In the genomic region with DNA sequence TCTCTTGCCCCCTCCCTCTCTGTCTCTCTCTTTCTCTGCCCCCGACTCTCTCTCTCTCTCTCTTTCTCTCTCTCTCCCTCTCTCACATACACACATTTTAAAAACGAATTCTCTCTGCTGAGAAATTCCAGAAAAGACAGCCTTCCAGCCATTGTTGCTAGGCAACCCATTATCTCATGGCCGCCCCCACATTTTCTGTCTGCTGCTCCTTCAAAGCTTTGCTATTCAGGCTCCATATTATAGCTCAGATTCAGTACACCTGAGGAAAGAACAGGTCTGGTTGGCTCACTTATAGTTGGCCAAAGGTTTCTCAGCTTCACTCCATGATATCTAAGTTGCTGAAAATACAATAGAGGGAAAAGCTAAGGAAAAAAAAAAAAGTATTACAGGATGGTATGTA, we compare ENCODE assay signal across 27 cellular contexts.
DNase-seq lines count a peak whose midpoint lies in the region; ATAC-seq, FAIRE-seq and TF ChIP-seq lines count a peak whose summit lies in the region.
"Had no signal": no experiment of that assay in that cellular context is flagged by ENCODE, and none has a peak within 500 bp of the region (broad histone marks: within the 10 kb centered on the region; RNA-seq: fewer than 3 reads in every experiment).

No MANE protein-coding gene starts in this region.

- no CpG with 5 or more reads among the region's 3 CpGs for WGBS in K562 (ENCODE audit: insufficient coverage, low coverage, missing lambda C conversion rate)
- WGBS in prostate gland: 27% methylated on average over 3 of the region's 3 CpGs

- in situ Hi-C loops in K562 (cut with MboI) (no loop called here), GM13976 (cut with MboI; ENCODE audit: low sequenced_read_pairs, unreplicated experiment) (no loop called here)

- BruUV-seq in K562 (replicated peaks; lab: Mats Ljungman, UMichigan): no TSS peak

- no peaks in the 10 kb centered on the region for H3K4me1 ChIP-seq in K562 (replicated peaks in 1 of 2; ENCODE audit: control insufficient read depth in 2 of 2, insufficient read depth in 2 of 2, low read length in 2 of 2)
- no peaks in the 10 kb centered on the region for H3K4me1 ChIP-seq in prostate gland (replicated peaks)
- H3K4me1 ChIP-seq: A549, Caco-2 had no signal

- DNase-seq in COLO829 (ENCODE audit: low spot score) (peak; percentile 13), K562 (ENCODE audit: extremely low read depth in 1 of 4, low spot score in 3 of 4) (no peak), left kidney (ENCODE audit: low read depth, low spot score) (peak; percentile 32), occipital lobe (lab: John Stamatoyannopoulos, UW) (peak; percentile 0), NCI-H146 (lab: John Stamatoyannopoulos, UW) (no peak), GM13976 (ENCODE audit: low spot score) (no peak), prostate gland (ENCODE audit: low spot score) (no peak)
- DNase-seq: AML-193; C1 segment of cervical spinal cord; Caco-2; CD4-positive, alpha-beta memory T cell; DMS79 treated with DMSO at 0.1 percent for 48 hours; GF-D8; KG1; MG63; NCI-H1105 treated with DMSO at 0.1 percent for 48 hours; NCI-H1694; NCI-H2029 treated with DMSO at 0.1 percent for 48 hours; NCI-H2171; NCI-H446; NCI-H524 treated with DMSO at 0.1 percent for 48 hours; NCI-H774; PC-3; SK-N-SH; SW 1271 had no signal

- H3K4me3 ChIP-seq in K562 (no peak overlapping the region), prostate gland (no peak overlapping the region)
- H3K4me3 ChIP-seq: A549, MG63 had no signal

- TF ChIP-seq POLR2A in K562 (conservative IDR thresholded peaks at IDR 0.05): no peak
- no peak for TF ChIP-seq POLR2A in prostate gland (IDR thresholded peaks at IDR 0.05)

- FAIRE-seq in K562 (lab: Jason Lieb, UNC): no peak
- FAIRE-seq: A549, GM12891 had no signal

- H3K27me3 ChIP-seq in K562 (ENCODE audit: control insufficient read depth in 2 of 2, insufficient read depth in 2 of 2, low read length in 2 of 2) (no peaks in the 10 kb centered on the region), prostate gland (replicated peaks; ENCODE audit: insufficient read depth) (no peaks in the 10 kb centered on the region)
- H3K27me3 ChIP-seq: MG63 had no signal

- no peak overlapping the region for H3K9ac ChIP-seq in K562 (ENCODE audit: insufficient read depth in 1 of 2, low read depth in 2 of 2, low read length in 2 of 2)
- H3K9ac ChIP-seq: SK-N-SH had no signal

- H3K9me1 ChIP-seq in K562 (ENCODE audit: control insufficient read depth, insufficient read depth, low read length): no peaks in the 10 kb centered on the region

- POLR2A ChIA-PET in K562 (lab: Yijun Ruan, JAX): interaction anchor here (1.1 kb wide), 1 partner anchor 13 kb away, joined by 3 read pairs; no protein-coding TSS in a partner anchor

- intact Hi-C loops in K562 (cut with micrococcal nuclease) (no loop called here), prostate gland (cut with DNase I) (no loop called here)

- CTCF ChIA-PET in K562 (lab: Yijun Ruan, JAX; ENCODE audit: low intra/inter-chr PET ratio): no interaction called here

- no peaks in the 10 kb centered on the region for H4K20me1 ChIP-seq in K562 (replicated peaks; ENCODE audit: control insufficient read depth, insufficient read depth, low read length)

- no peak overlapping the region for H3K27ac ChIP-seq in K562 (ENCODE audit: extremely low read depth, low read depth, low read length)
- no peak overlapping the region for H3K27ac ChIP-seq in prostate gland
- H3K27ac ChIP-seq: A549 had no signal

- no peaks in the 10 kb centered on the region for H3K79me2 ChIP-seq in K562 (ENCODE audit: control insufficient read depth, insufficient read depth, low read length)

- no peak overlapping the region for H2AFZ ChIP-seq in K562 (ENCODE audit: low read depth, low read length)

- H3K4me2 ChIP-seq in K562 (ENCODE audit: insufficient read depth, low read length): no peak overlapping the region
- H3K4me2 ChIP-seq: A549, SK-N-SH had no signal

- H3K9me3 ChIP-seq in K562 (replicated peaks; ENCODE audit: control insufficient read depth, insufficient read depth, low read depth, low read length) (no peaks in the 10 kb centered on the region), prostate gland (no peaks in the 10 kb centered on the region)
- H3K9me3 ChIP-seq: A549, Caco-2, MG63, SK-N-SH had no signal

- H3K36me3 ChIP-seq in K562 (ENCODE audit: control insufficient read depth, insufficient read depth, low read length): no peaks in the 10 kb centered on the region
- no peaks in the 10 kb centered on the region for H3K36me3 ChIP-seq in prostate gland
- H3K36me3 ChIP-seq: MG63 had no signal

- no peak for TF ChIP-seq CTCF in K562 (IDR thresholded peaks at IDR 0.05 in 2 of 3, conservative IDR thresholded peaks at IDR 0.05 in 1 of 3; ENCODE audit: insufficient read depth in 2 of 3, low read depth in 1 of 3, low read length in 3 of 3)
- TF ChIP-seq CTCF in GM13976 (IDR thresholded peaks at IDR 0.05; ENCODE audit: borderline replicate concordance, control extremely low read depth, extremely low read depth, insufficient read depth, missing control alignments): no peak
- no peak for TF ChIP-seq CTCF in prostate gland (IDR thresholded peaks at IDR 0.05)

- no peak for TF ChIP-seq EP300 in K562 (IDR thresholded peaks at IDR 0.05; ENCODE audit: low read length)

- no peak for ATAC-seq in K562
- ATAC-seq: A549, PC-3 had no signal

- no peak for TF ChIP-seq RAD21 in K562 (CRISPR knock-in tag; conservative IDR thresholded peaks at IDR 0.05 in 1 of 2, IDR thresholded peaks at IDR 0.05 in 1 of 2)

TF ChIP-seq in K562, 482 proteins besides CTCF, POLR2A, EP300 and RAD21:
- no peak for TF ChIP-seq ASH1L (IDR thresholded peaks at IDR 0.05; ENCODE audit: borderline replicate concordance, low read depth, partially characterized antibody)
- no peak for TF ChIP-seq ZKSCAN3 (CRISPR knock-in tag; IDR thresholded peaks at IDR 0.05)
- 0 out of 2 replicates have a peak, but pooled peaks have one; percentile 25 for TF ChIP-seq EGR1 (conservative IDR thresholded peaks at IDR 0.05)
- no peak for TF ChIP-seq HNRNPLL (IDR thresholded peaks at IDR 0.05; ENCODE audit: low read depth, low read length, poor library complexity, severe bottlenecking)
- TF ChIP-seq RFX1 (IDR thresholded peaks at IDR 0.05): peak; percentile 64
- TF ChIP-seq, protein P1, sequence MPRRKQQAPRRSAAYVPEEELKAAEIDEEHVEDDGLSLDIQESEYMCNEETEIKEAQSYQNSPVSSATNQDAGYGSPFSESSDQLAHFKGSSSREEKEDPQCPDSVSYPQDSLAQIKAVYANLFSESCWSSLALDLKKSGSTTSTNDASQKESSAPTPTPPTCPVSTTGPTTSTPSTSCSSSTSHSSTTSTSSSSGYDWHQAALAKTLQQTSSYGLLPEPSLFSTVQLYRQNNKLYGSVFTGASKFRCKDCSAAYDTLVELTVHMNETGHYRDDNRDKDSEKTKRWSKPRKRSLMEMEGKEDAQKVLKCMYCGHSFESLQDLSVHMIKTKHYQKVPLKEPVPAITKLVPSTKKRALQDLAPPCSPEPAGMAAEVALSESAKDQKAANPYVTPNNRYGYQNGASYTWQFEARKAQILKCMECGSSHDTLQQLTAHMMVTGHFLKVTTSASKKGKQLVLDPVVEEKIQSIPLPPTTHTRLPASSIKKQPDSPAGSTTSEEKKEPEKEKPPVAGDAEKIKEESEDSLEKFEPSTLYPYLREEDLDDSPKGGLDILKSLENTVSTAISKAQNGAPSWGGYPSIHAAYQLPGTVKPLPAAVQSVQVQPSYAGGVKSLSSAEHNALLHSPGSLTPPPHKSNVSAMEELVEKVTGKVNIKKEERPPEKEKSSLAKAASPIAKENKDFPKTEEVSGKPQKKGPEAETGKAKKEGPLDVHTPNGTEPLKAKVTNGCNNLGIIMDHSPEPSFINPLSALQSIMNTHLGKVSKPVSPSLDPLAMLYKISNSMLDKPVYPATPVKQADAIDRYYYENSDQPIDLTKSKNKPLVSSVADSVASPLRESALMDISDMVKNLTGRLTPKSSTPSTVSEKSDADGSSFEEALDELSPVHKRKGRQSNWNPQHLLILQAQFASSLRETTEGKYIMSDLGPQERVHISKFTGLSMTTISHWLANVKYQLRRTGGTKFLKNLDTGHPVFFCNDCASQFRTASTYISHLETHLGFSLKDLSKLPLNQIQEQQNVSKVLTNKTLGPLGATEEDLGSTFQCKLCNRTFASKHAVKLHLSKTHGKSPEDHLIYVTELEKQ (CRISPR knock-in tag; IDR thresholded peaks at IDR 0.05): no peak
- TF ChIP-seq ZNF224 (CRISPR knock-in tag; IDR thresholded peaks at IDR 0.05): no peak
- TF ChIP-seq KLF1 (tag; IDR thresholded peaks at IDR 0.05): no peak
- no peak for TF ChIP-seq IRF2 (CRISPR knock-in tag; IDR thresholded peaks at IDR 0.05)
- no peak for TF ChIP-seq CREM (IDR thresholded peaks at IDR 0.05; ENCODE audit: low read depth)
- no peak for TF ChIP-seq BMI1 (IDR thresholded peaks at IDR 0.05; ENCODE audit: low read length)
- no peak for TF ChIP-seq SREBF1 (IDR thresholded peaks at IDR 0.05; ENCODE audit: borderline replicate concordance, low read depth, low read length)
TF ChIP-seq in K562: peak in this region for 2.

Comparison
In these comparisons a context has a peak if more than half of its experiments do, and no peak if none do; other contexts are left out.
1. DNase-seq: peak in COLO829 (single experiment), left kidney (single experiment) and occipital lobe (single experiment); none in K562 (0 of 4), NCI-H146 (single experiment), GM13976 (single experiment) and prostate gland (single experiment).